ENCODE assay signal across 8 cellular contexts in the genomic region with DNA sequence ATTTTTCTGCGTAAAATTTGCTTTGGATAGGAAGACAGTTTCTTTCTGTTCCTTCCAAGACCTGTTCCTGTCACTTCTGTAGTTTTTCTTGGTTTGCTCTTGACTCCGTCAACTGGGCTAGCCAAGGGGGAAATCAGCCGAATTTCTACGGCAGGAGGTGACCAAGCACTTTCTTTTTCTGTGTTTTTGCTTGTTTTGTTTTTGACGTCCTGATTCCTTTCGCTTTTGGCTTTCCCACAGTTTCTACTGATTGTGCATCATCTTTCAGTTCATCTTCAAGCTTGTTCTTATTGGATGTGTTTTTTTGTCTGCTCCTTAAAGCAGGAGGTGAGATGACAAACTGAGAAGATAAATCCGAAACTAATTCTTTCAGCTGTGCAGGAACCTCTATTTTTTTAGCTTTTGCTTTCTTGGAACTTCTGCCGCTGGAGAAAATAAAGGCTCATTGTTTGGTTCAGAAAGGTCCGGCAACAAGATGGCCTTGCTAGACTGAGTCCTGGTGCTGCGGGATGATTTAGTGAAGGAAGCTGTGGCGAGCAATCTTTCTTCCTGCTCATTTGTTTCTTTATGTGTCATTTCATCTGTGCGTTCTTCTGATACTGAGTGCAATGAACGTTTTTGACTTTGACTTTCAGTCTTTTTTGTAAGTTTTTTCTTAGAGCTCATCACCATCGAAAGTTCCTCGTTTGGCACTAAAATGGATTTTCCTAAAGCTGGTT.
DNase-seq lines count a peak whose midpoint lies in the region; ATAC-seq and TF ChIP-seq lines count a peak whose summit lies in the region.
"Not testable (repeated sequence)": the region's sequence is repeated elsewhere in the genome, so short reads cannot be mapped to it uniquely, and the experiment has no call there.

No MANE protein-coding gene starts in this region.

- not testable (repeated sequence) for H3K27ac ChIP-seq in DOHH2 (ENCODE audit: low read depth, low read length); Karpas-422 (ENCODE audit: low read length); brain microvascular endothelial cell

- H2AFZ ChIP-seq in Karpas-422 (ENCODE audit: low read length), result not testable (repeated sequence)

- H3K36me3 ChIP-seq in DOHH2 (ENCODE audit: control insufficient read depth, low read length); Karpas-422 (ENCODE audit: insufficient read depth, low read length); brain microvascular endothelial cell (replicated peaks): not testable (repeated sequence)

- in situ Hi-C loops in brain microvascular endothelial cell (cut with HindIII; ENCODE audit: low pct_ligation_motif_present, low sequenced_read_pairs), result not testable (repeated sequence)

- not testable (repeated sequence) for H3K27ac Mint-ChIP-seq in stimulated activated naive B cell treated with anti-CD40 and anti-IgM and Interleukin-4, amounts not matched to agents 10 μg/mL and 1 μg/mL and 100 μg/mL, for 72 hours

- H3K27me3 ChIP-seq in DOHH2 (ENCODE audit: control insufficient read depth, low read length); Karpas-422 (ENCODE audit: low read length); brain microvascular endothelial cell (replicated peaks): not testable (repeated sequence)

- H3F3A ChIP-seq in DOHH2 (ENCODE audit: control insufficient read depth, insufficient read depth), result not testable (repeated sequence)

- H4K20me1 ChIP-seq in DOHH2 (ENCODE audit: control insufficient read depth, insufficient read depth, low read depth, low read length); Karpas-422 (ENCODE audit: insufficient read depth, low read depth, low read length): not testable (repeated sequence)

- H3K36me3 Mint-ChIP-seq in stimulated activated naive B cell treated with anti-CD40 and anti-IgM and Interleukin-4, amounts not matched to agents 10 μg/mL and 1 μg/mL and 100 μg/mL, for 72 hours, result not testable (repeated sequence)

- H3K4me3 Mint-ChIP-seq in stimulated activated naive B cell treated with anti-CD40 and anti-IgM and Interleukin-4, amounts not matched to agents 10 μg/mL and 1 μg/mL and 100 μg/mL, for 72 hours, result peak overlapping the region; percentile 76 to 78

- not testable (repeated sequence) for H3K9me2 ChIP-seq in DOHH2 (replicated peaks; ENCODE audit: control insufficient read depth, low read length); Karpas-422 (replicated peaks; ENCODE audit: insufficient read depth, low read length)

- TF ChIP-seq CTCF in DOHH2 (IDR thresholded peaks at IDR 0.05; ENCODE audit: low read depth, low read length, poor library complexity, severe bottlenecking); WI38 (IDR thresholded peaks at IDR 0.05; ENCODE audit: low read depth, low read length); brain microvascular endothelial cell (IDR thresholded peaks at IDR 0.05; ENCODE audit: low read depth, low read length, missing control alignments): not testable (repeated sequence)

- ATAC-seq in GM19023 (IDR thresholded peaks at IDR 0.05; ENCODE audit: unreplicated experiment) (peak; percentile 54), GM21619 (IDR thresholded peaks at IDR 0.05; ENCODE audit: unreplicated experiment) (peak; percentile 66), HG03095 (IDR thresholded peaks at IDR 0.05; ENCODE audit: unreplicated experiment) (peak; percentile 55)
- ATAC-seq in stimulated activated naive B cell treated with anti-CD40 and anti-IgM and Interleukin-4, amounts not matched to agents 10 μg/mL and 1 μg/mL and 100 μg/mL, for 72 hours (replicated peaks), result peak; percentile 33 to 38

- not testable (repeated sequence) for H3K9me3 Mint-ChIP-seq in stimulated activated naive B cell treated with anti-CD40 and anti-IgM and Interleukin-4, amounts not matched to agents 10 μg/mL and 1 μg/mL and 100 μg/mL, for 72 hours

- H3K4me3 ChIP-seq in DOHH2 (ENCODE audit: low read length), result peak overlapping the region; percentile 38; the same call in 1 of the 2 replicates
- peak overlapping the region; percentile 19; the same call in 1 of the 2 replicates for H3K4me3 ChIP-seq in Karpas-422 (ENCODE audit: low read length)
- peak overlapping the region; percentile 52 for H3K4me3 ChIP-seq in WI38 (ENCODE audit: low read depth, low read length)
- peak overlapping the region; percentile 31 for H3K4me3 ChIP-seq in brain microvascular endothelial cell (ENCODE audit: low read depth, low read length)

- not testable (repeated sequence) for H3K9ac ChIP-seq in Karpas-422 (ENCODE audit: low read length)

- H3K4me2 ChIP-seq in DOHH2 (ENCODE audit: low read length) (peak overlapping the region; percentile 31), Karpas-422 (ENCODE audit: low read depth, low read length, poor library complexity, severe bottlenecking) (peak overlapping the region; percentile 63)

- H3K79me2 ChIP-seq in DOHH2 (ENCODE audit: control insufficient read depth, low read length); Karpas-422 (ENCODE audit: low read length): not testable (repeated sequence)

- H3K9me3 ChIP-seq in DOHH2 (ENCODE audit: control insufficient read depth, insufficient read depth, low read length); Karpas-422 (ENCODE audit: low read length): not testable (repeated sequence)

- peaks cover 3 to 12% of the 10 kb centered on the region in 2 donors for H3K27me3 Mint-ChIP-seq in stimulated activated naive B cell treated with anti-CD40 and anti-IgM and Interleukin-4, amounts not matched to agents 10 μg/mL and 1 μg/mL and 100 μg/mL, for 72 hours

- not testable (repeated sequence) for DNase-seq in Karpas-422; brain microvascular endothelial cell; stimulated activated naive B cell treated with anti-CD40 and anti-IgM and Interleukin-4, amounts not matched to agents 10 μg/mL and 1 μg/mL and 100 μg/mL, for 72 hours

- peaks cover 3 to 12% of the 10 kb centered on the region in 2 donors for H3K4me1 Mint-ChIP-seq in stimulated activated naive B cell treated with anti-CD40 and anti-IgM and Interleukin-4, amounts not matched to agents 10 μg/mL and 1 μg/mL and 100 μg/mL, for 72 hours

- not testable (repeated sequence) for H3K4me1 ChIP-seq in DOHH2 (ENCODE audit: control insufficient read depth, low read length); Karpas-422 (ENCODE audit: low read length)
